ENCODE assay signal across 34 cellular contexts in genomic region chr16:73387979-73388378, GRCh38.
"Had no signal": no experiment of that assay in that cellular context is flagged by ENCODE, and none has a peak within 500 bp of the region (broad histone marks: within the 10 kb centered on the region; RNA-seq: fewer than 3 reads in every experiment).

No MANE protein-coding gene starts in this region.

- FAIRE-seq: endometrium, endothelial cell of umbilical vein had no signal

- H3K27ac Mint-ChIP-seq: activated B cell treated with CpG ODN at 0.5 μM for 24 hours; activated CD4-positive, alpha-beta memory T cell treated with anti-CD3 and anti-CD28 coated beads for 36 hours; activated CD8-positive, alpha-beta memory T cell treated with anti-CD3 and anti-CD28 coated beads, Interleukin-2, amount 10 ng/mL, durations not matched to agents 7 days and 5 days; activated CD8-positive, alpha-beta T cell treated with anti-CD3 and anti-CD28 coated beads, Interleukin-2, amount 10 ng/mL, durations not matched to agents 7 days and 5 days; activated naive CD4-positive, alpha-beta T cell treated with anti-CD3 and anti-CD28 coated beads for 36 hours; activated naive CD4-positive, alpha-beta T cell treated with anti-CD3 and anti-CD28 coated beads, Interleukin-2, amount 50 U/mL, for 24 hours; activated naive CD8-positive, alpha-beta T cell treated with anti-CD3 and anti-CD28 coated beads for 36 hours; activated naive CD8-positive, alpha-beta T cell treated with anti-CD3 and anti-CD28 coated beads, Interleukin-2, amount 50 U/mL, for 24 hours; activated T-helper 1 cell treated with anti-CD3 and anti-CD28 coated beads, Interleukin-12 subunit alpha, Interleukin-12 subunit beta, Interleukin-2, Interleukin-4 antibody, amounts not matched to agents 30 ng/mL and 10 ng/mL and 1 ng/mL, durations not matched to agents 14 hours and 24 hours and 36 hours; activated T-helper 2 cell treated with anti-CD3 and anti-CD28 coated beads, Interferon-gamma antibody, Interleukin-2, Interleukin-4, amounts not matched to agents 10 μg/mL and 5 μg/mL and 100 μg/mL, durations not matched to agents 14 hours and 24 hours and 36 hours; T-helper 17 cell; T-helper 2 cell treated with Interferon-gamma antibody and Interleukin-4, amounts not matched to agents 5 μg/mL and 100 μg/mL, for 36 hours had no signal

- H3K27me3 ChIP-seq: adrenal gland, body of pancreas, colonic mucosa, esophagus squamous epithelium, gastroesophageal sphincter had no signal

- H3K4me3 Mint-ChIP-seq: activated B cell treated with CpG ODN at 0.5 μM for 24 hours; activated CD4-positive, alpha-beta memory T cell treated with anti-CD3 and anti-CD28 coated beads for 36 hours; activated CD8-positive, alpha-beta memory T cell treated with anti-CD3 and anti-CD28 coated beads, Interleukin-2, amount 10 ng/mL, durations not matched to agents 7 days and 5 days; activated CD8-positive, alpha-beta T cell treated with anti-CD3 and anti-CD28 coated beads, Interleukin-2, amount 10 ng/mL, durations not matched to agents 7 days and 5 days; activated naive CD4-positive, alpha-beta T cell treated with anti-CD3 and anti-CD28 coated beads for 36 hours; activated naive CD4-positive, alpha-beta T cell treated with anti-CD3 and anti-CD28 coated beads, Interleukin-2, amount 50 U/mL, for 24 hours; activated naive CD8-positive, alpha-beta T cell treated with anti-CD3 and anti-CD28 coated beads for 36 hours; activated naive CD8-positive, alpha-beta T cell treated with anti-CD3 and anti-CD28 coated beads, Interleukin-2, amount 50 U/mL, for 24 hours; activated T-helper 1 cell treated with anti-CD3 and anti-CD28 coated beads, Interleukin-12 subunit alpha, Interleukin-12 subunit beta, Interleukin-2, Interleukin-4 antibody, amounts not matched to agents 30 ng/mL and 10 ng/mL and 1 ng/mL, durations not matched to agents 14 hours and 24 hours and 36 hours; T-helper 17 cell; T-helper 2 cell treated with Interferon-gamma antibody and Interleukin-4, amounts not matched to agents 5 μg/mL and 100 μg/mL, for 36 hours had no signal

- H3K27me3 Mint-ChIP-seq: activated CD4-positive, alpha-beta memory T cell treated with anti-CD3 and anti-CD28 coated beads for 36 hours; activated CD8-positive, alpha-beta memory T cell treated with anti-CD3 and anti-CD28 coated beads, Interleukin-2, amount 10 ng/mL, durations not matched to agents 7 days and 5 days; activated naive CD4-positive, alpha-beta T cell treated with anti-CD3 and anti-CD28 coated beads, Interleukin-2, amount 50 U/mL, for 24 hours; activated naive CD8-positive, alpha-beta T cell treated with anti-CD3 and anti-CD28 coated beads for 36 hours; activated naive CD8-positive, alpha-beta T cell treated with anti-CD3 and anti-CD28 coated beads, Interleukin-2, amount 50 U/mL, for 24 hours; T-helper 17 cell had no signal

- H3K9me3 Mint-ChIP-seq: activated B cell treated with CpG ODN at 0.5 μM for 24 hours; activated CD4-positive, alpha-beta memory T cell treated with anti-CD3 and anti-CD28 coated beads for 36 hours; activated naive CD4-positive, alpha-beta T cell treated with anti-CD3 and anti-CD28 coated beads for 36 hours; activated naive CD4-positive, alpha-beta T cell treated with anti-CD3 and anti-CD28 coated beads, Interleukin-2, amount 50 U/mL, for 24 hours; activated naive CD8-positive, alpha-beta T cell treated with anti-CD3 and anti-CD28 coated beads for 36 hours; activated naive CD8-positive, alpha-beta T cell treated with anti-CD3 and anti-CD28 coated beads, Interleukin-2, amount 50 U/mL, for 24 hours; activated T-helper 2 cell treated with anti-CD3 and anti-CD28 coated beads, Interferon-gamma antibody, Interleukin-2, Interleukin-4, amounts not matched to agents 10 μg/mL and 5 μg/mL and 100 μg/mL, durations not matched to agents 14 hours and 24 hours and 36 hours; T-helper 2 cell treated with Interferon-gamma antibody and Interleukin-4, amounts not matched to agents 5 μg/mL and 100 μg/mL, for 36 hours had no signal

- H3K36me3 ChIP-seq: adrenal gland, colonic mucosa, esophagus squamous epithelium, gastroesophageal sphincter, heart right ventricle, WERI-Rb-1 had no signal

- H3K4me1 ChIP-seq: adrenal gland, body of pancreas, colonic mucosa, esophagus squamous epithelium, gastroesophageal sphincter, heart right ventricle had no signal

- H3K4me1 Mint-ChIP-seq: activated B cell treated with CpG ODN at 0.5 μM for 24 hours; activated CD8-positive, alpha-beta memory T cell treated with anti-CD3 and anti-CD28 coated beads, Interleukin-2, amount 10 ng/mL, durations not matched to agents 7 days and 5 days; activated naive CD4-positive, alpha-beta T cell treated with anti-CD3 and anti-CD28 coated beads, Interleukin-2, amount 50 U/mL, for 24 hours; activated naive CD8-positive, alpha-beta T cell treated with anti-CD3 and anti-CD28 coated beads for 36 hours; activated naive CD8-positive, alpha-beta T cell treated with anti-CD3 and anti-CD28 coated beads, Interleukin-2, amount 50 U/mL, for 24 hours; T-helper 17 cell had no signal

- H3K36me3 Mint-ChIP-seq: activated CD4-positive, alpha-beta memory T cell treated with anti-CD3 and anti-CD28 coated beads for 36 hours; activated CD8-positive, alpha-beta memory T cell treated with anti-CD3 and anti-CD28 coated beads, Interleukin-2, amount 10 ng/mL, durations not matched to agents 7 days and 5 days; activated naive CD4-positive, alpha-beta T cell treated with anti-CD3 and anti-CD28 coated beads, Interleukin-2, amount 50 U/mL, for 24 hours; activated naive CD8-positive, alpha-beta T cell treated with anti-CD3 and anti-CD28 coated beads for 36 hours had no signal

- DNase-seq: activated B cell treated with CpG ODN at 0.5 μM for 24 hours; activated CD4-positive, alpha-beta memory T cell treated with anti-CD3 and anti-CD28 coated beads for 36 hours; activated CD4-positive, alpha-beta T cell treated with anti-CD3 and anti-CD28 coated beads for 48 hours; activated CD8-positive, alpha-beta memory T cell treated with anti-CD3 and anti-CD28 coated beads, Interleukin-2, amount 10 ng/mL, durations not matched to agents 7 days and 5 days; activated CD8-positive, alpha-beta memory T cell treated with anti-CD3 and anti-CD28 coated beads, Interleukin-2, amount 50 U/mL, for 4 hours; activated CD8-positive, alpha-beta T cell treated with anti-CD3 and anti-CD28 coated beads, Interleukin-2, amount 10 ng/mL, durations not matched to agents 7 days and 5 days; activated effector memory CD4-positive, alpha-beta T cell treated with anti-CD3 and anti-CD28 coated beads, Interleukin-2, amount 50 U/mL, for 16 hours; activated naive CD4-positive, alpha-beta T cell treated with anti-CD3 and anti-CD28 coated beads for 36 hours; activated naive CD8-positive, alpha-beta T cell treated with anti-CD3 and anti-CD28 coated beads for 36 hours; activated naive CD8-positive, alpha-beta T cell treated with anti-CD3 and anti-CD28 coated beads, Interleukin-2, amount 50 U/mL, for 24 hours; activated T-cell treated with anti-CD3 and anti-CD28 coated beads, Interleukin-2, amount 50 U/mL, for 1 hour; activated T-cell treated with anti-CD3 and anti-CD28 coated beads, Interleukin-2, amount 50 U/mL, for 48 hours; adrenal gland; amygdala; aorta; body of pancreas; caudate nucleus; colonic mucosa; effector CD8-positive, alpha-beta T cell; esophagus squamous epithelium; foreskin melanocyte; heart right ventricle; T-helper 17 cell; T1000; WERI-Rb-1 had no signal

- ATAC-seq: activated CD4-positive, CD25-positive, alpha-beta regulatory T cell treated with anti-CD3 and anti-CD28 coated beads, Interleukin-2, amount 50 U/mL, for 24 hours; activated CD8-positive, alpha-beta memory T cell treated with anti-CD3 and anti-CD28 coated beads, Interleukin-2, amount 10 ng/mL, durations not matched to agents 7 days and 5 days; activated CD8-positive, alpha-beta T cell treated with anti-CD3 and anti-CD28 coated beads, Interleukin-2, amount 10 ng/mL, durations not matched to agents 7 days and 5 days; activated naive CD8-positive, alpha-beta T cell treated with anti-CD3 and anti-CD28 coated beads, Interleukin-2, amount 50 U/mL, for 24 hours; body of pancreas; gastroesophageal sphincter; heart right ventricle; T-helper 17 cell had no signal

- H3K9me3 ChIP-seq: adrenal gland, body of pancreas, colonic mucosa, esophagus squamous epithelium, gastroesophageal sphincter, heart right ventricle had no signal

- H3K4me3 ChIP-seq: adrenal gland, body of pancreas, colonic mucosa, esophagus squamous epithelium, gastroesophageal sphincter, heart right ventricle had no signal

- H3K27ac ChIP-seq: adrenal gland, body of pancreas, colonic mucosa, epithelial cell of prostate, esophagus squamous epithelium, gastroesophageal sphincter, heart right ventricle, WERI-Rb-1 had no signal
